In the genomic region with DNA sequence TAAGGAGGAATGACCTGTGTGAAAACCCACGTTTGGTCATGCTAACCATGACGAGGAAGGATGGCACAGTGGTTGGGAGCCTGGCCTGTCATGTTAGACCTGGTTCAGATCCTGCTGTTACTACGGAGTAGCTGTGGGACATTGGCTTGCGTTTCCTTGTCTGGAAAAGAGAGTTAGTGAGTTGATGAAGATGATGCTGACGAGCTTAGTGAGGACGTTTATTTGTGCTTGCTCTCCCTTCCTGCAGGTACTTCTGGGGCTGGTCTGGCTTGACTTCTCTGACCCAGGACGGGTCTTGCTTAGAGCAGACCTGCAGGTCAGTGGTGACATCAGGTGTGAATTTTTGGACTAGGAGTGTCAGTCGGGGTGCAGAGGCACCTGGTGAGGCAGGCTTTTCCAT, we compare ENCODE assay signal across 25 cellular contexts. TPM values are rescaled to one million over a fixed set of nuclear protein-coding genes. Genes with fewer than 3 reads are reported as not detected.
DNase-seq lines count a peak whose midpoint lies in the region; ATAC-seq, FAIRE-seq and TF ChIP-seq lines count a peak whose summit lies in the region.
"Had no signal": no experiment of that assay in that cellular context is flagged by ENCODE, and none has a peak within 500 bp of the region (broad histone marks: within the 10 kb centered on the region; RNA-seq: fewer than 3 reads in every experiment).

No MANE protein-coding gene starts in this region.

- no peak overlapping the region for H3K14ac ChIP-seq in H9 (ENCODE audit: insufficient read depth, low read length)

- no peak overlapping the region for H3K18ac ChIP-seq in H9 (ENCODE audit: insufficient read length, low read depth, low read length)

- no peak for TF ChIP-seq CTCF in CD4-positive, alpha-beta T cell (IDR thresholded peaks at IDR 0.05)
- TF ChIP-seq CTCF in astrocyte (IDR thresholded peaks at IDR 0.05; ENCODE audit: insufficient read depth, low read depth, low read length): no peak
- no peak for TF ChIP-seq CTCF in H9 (conservative IDR thresholded peaks at IDR 0.05)

- POLR2A ChIA-PET in CD4-positive, alpha-beta T cell (lab: Charles Lee): interaction anchor here (0.8 kb wide), 1 partner anchor 15 kb away, joined by 4 read pairs; the partner anchor contains the start of gene GALNT2
- POLR2A ChIA-PET in CD8-positive, alpha-beta memory T cell (lab: Charles Lee): no interaction called here

- no peak overlapping the region for H3K4me3 ChIP-seq in CD8-positive, alpha-beta memory T cell (ENCODE audit: low read length)
- no peak overlapping the region for H3K4me3 ChIP-seq in astrocyte (ENCODE audit: insufficient read depth, low read depth, low read length)
- H3K4me3 ChIP-seq: ovary, tibial artery had no signal

- H3K9ac ChIP-seq in astrocyte (ENCODE audit: low read length) (no peak overlapping the region), H9 (ENCODE audit: extremely low read depth, insufficient read length, low read length) (no peak overlapping the region)

- no peak for ATAC-seq in CD4-positive, alpha-beta T cell (ENCODE audit: poor library complexity)
- ATAC-seq in naive B cell (ENCODE audit: low read depth in 2 of 2) (no peak), GM19467 (IDR thresholded peaks at IDR 0.05; ENCODE audit: unreplicated experiment) (no peak)
- ATAC-seq: Right ventricle myocardium inferior; stimulated activated naive CD8-positive, alpha-beta T cell treated with anti-CD3 and anti-CD28 coated beads, Interleukin-15, amount 100 ng/mL, for 72 hours had no signal

- H3K36me3 ChIP-seq in CD8-positive, alpha-beta memory T cell (ENCODE audit: insufficient read depth, low read length): no peaks in the 10 kb centered on the region
- no peaks in the 10 kb centered on the region for H3K36me3 ChIP-seq in astrocyte (ENCODE audit: insufficient read depth, low read length)
- H3K36me3 ChIP-seq: ovary, tibial artery had no signal

- no peak overlapping the region for H3K4ac ChIP-seq in H9 (ENCODE audit: low read depth, low read length)

- H3K23me2 ChIP-seq in H9 (ENCODE audit: insufficient read length, low read depth, low read length, poor library complexity, severe bottlenecking): no peaks in the 10 kb centered on the region

- H4K8ac ChIP-seq in H9 (replicated peaks; ENCODE audit: insufficient read length, low read depth, low read length): no peak overlapping the region

- no peak overlapping the region for H4K5ac ChIP-seq in H9 (ENCODE audit: insufficient read length, low read depth, low read length)

- H3T11ph ChIP-seq in H9 (ENCODE audit: low read length): no peak overlapping the region

- CTCF ChIA-PET in CD4-positive, alpha-beta T cell (lab: Charles Lee): no interaction called here
- CTCF ChIA-PET in CD8-positive, alpha-beta memory T cell (lab: Charles Lee): no interaction called here

- H3K36me3 Mint-ChIP-seq in CD4-positive, alpha-beta T cell (ENCODE audit: low read depth): no peaks in the 10 kb centered on the region
- peaks cover 1 to 15% (median 3%) of the 10 kb centered on the region in 3 donors for H3K36me3 Mint-ChIP-seq in CD8-positive, alpha-beta memory T cell
- peaks cover 34% of the 10 kb centered on the region for H3K36me3 Mint-ChIP-seq in astrocyte (ENCODE audit: low read depth, unreplicated experiment)
- H3K36me3 Mint-ChIP-seq in naive B cell: peaks cover 0 to 17% of the 10 kb centered on the region in 2 donors
- H3K36me3 Mint-ChIP-seq in H9 (ENCODE audit: insufficient read depth in 1 of 3, low read depth in 3 of 3): peaks cover 12 to 18% (median 14%) of the 10 kb centered on the region in 3 experiments

- H3K4me1 Mint-ChIP-seq in CD4-positive, alpha-beta T cell (ENCODE audit: low read depth): peaks cover 56% of the 10 kb centered on the region
- H3K4me1 Mint-ChIP-seq in CD8-positive, alpha-beta memory T cell: peaks cover 38 to 88% (median 58%) of the 10 kb centered on the region in 3 donors
- H3K4me1 Mint-ChIP-seq in astrocyte (ENCODE audit: low read depth, unreplicated experiment): peaks cover 91% of the 10 kb centered on the region
- H3K4me1 Mint-ChIP-seq in naive B cell: peaks cover 50 to 60% (median 52%) of the 10 kb centered on the region in 3 donors
- H3K4me1 Mint-ChIP-seq in H9: peaks cover 44 to 45% of the 10 kb centered on the region in 2 experiments

- FAIRE-seq in astrocyte (lab: Jason Lieb, UNC) (no peak), GM19239 (lab: Jason Lieb, UNC) (no peak)

- no peak overlapping the region for H2BK12ac ChIP-seq in H9 (ENCODE audit: insufficient read length, low read depth, low read length)

- H3K79me1 ChIP-seq in H9 (ENCODE audit: insufficient read depth, low read depth, low read length, poor library complexity, severe bottlenecking): peaks cover 17% of the 10 kb centered on the region

- H3K79me2 ChIP-seq in astrocyte (ENCODE audit: insufficient read depth, low read length): peaks cover 96% of the 10 kb centered on the region
- H3K79me2 ChIP-seq in H9 (ENCODE audit: insufficient read depth, low read length): peaks cover 22% of the 10 kb centered on the region; the same call in 1 of the 2 replicates

- no peak overlapping the region for H2BK120ac ChIP-seq in H9 (ENCODE audit: low read depth, low read length, poor library complexity, severe bottlenecking)

- no peak overlapping the region for H2AK5ac ChIP-seq in H9 (ENCODE audit: insufficient read length, low read length)

- no CpG with 5 or more reads among the region's 8 CpGs for WGBS in H9 (ENCODE audit: extremely low coverage, insufficient read length, low lambda C conversion rate)

- no peaks in the 10 kb centered on the region for H3K9me3 Mint-ChIP-seq in CD4-positive, alpha-beta T cell
- H3K9me3 Mint-ChIP-seq in CD8-positive, alpha-beta memory T cell: no peaks in the 10 kb centered on the region
- H3K9me3 Mint-ChIP-seq in astrocyte (ENCODE audit: unreplicated experiment) (peaks cover 10% of the 10 kb centered on the region), naive B cell (peaks cover 0 to 10% (median 5%) of the 10 kb centered on the region in 7 donors), H9 (peaks cover 10 to 14% of the 10 kb centered on the region in 2 experiments)

- H3K27ac ChIP-seq in CD4-positive, alpha-beta T cell (ENCODE audit: low read depth, low read length): no peak overlapping the region
- no peak overlapping the region for H3K27ac ChIP-seq in CD8-positive, alpha-beta memory T cell (ENCODE audit: low read depth, low read length)
- H3K27ac ChIP-seq in astrocyte (ENCODE audit: low read depth, low read length): no peak overlapping the region
- no peak overlapping the region for H3K27ac ChIP-seq in H9 (ENCODE audit: insufficient read length, low read depth, low read length)
- H3K27ac ChIP-seq: ovary had no signal

- H2BK20ac ChIP-seq in H9 (ENCODE audit: low read depth, low read length, poor library complexity, severe bottlenecking): no peak overlapping the region

- H3K23ac ChIP-seq in H9 (ENCODE audit: insufficient read length, low read depth, low read length): no peak overlapping the region

- no peak overlapping the region for H4K91ac ChIP-seq in H9 (ENCODE audit: insufficient read length, low read depth, low read length)

- H3K56ac ChIP-seq in H9 (ENCODE audit: insufficient read length, low read depth, low read length): no peak overlapping the region

- no peaks in the 10 kb centered on the region for H3K9me3 ChIP-seq in CD4-positive, alpha-beta T cell (ENCODE audit: control insufficient read depth, low read length)
- no peaks in the 10 kb centered on the region for H3K9me3 ChIP-seq in CD8-positive, alpha-beta memory T cell (ENCODE audit: low read length)
- peaks cover 5% of the 10 kb centered on the region for H3K9me3 ChIP-seq in astrocyte (ENCODE audit: insufficient read depth, low read depth, low read length)
- no peaks in the 10 kb centered on the region for H3K9me3 ChIP-seq in H9 (ENCODE audit: control insufficient read depth, low read depth, low read length)
- H3K9me3 ChIP-seq: ovary, tibial artery had no signal

- intact Hi-C loops in CD4-positive, alpha-beta T cell (cut with DNase I, micrococcal nuclease): no loop called here

- H3K27ac Mint-ChIP-seq in CD4-positive, alpha-beta T cell: peak overlapping the region; percentile 49
- H3K27ac Mint-ChIP-seq in CD8-positive, alpha-beta memory T cell: peak overlapping the region in 6 of 8 donors; percentile 3 to 85 (median 47)
- H3K27ac Mint-ChIP-seq in astrocyte (ENCODE audit: unreplicated experiment): peak overlapping the region; percentile 86
- peak overlapping the region in 4 of 6 donors; percentile 50 to 90 (median 80) for H3K27ac Mint-ChIP-seq in naive B cell
- H3K27ac Mint-ChIP-seq in H9: no peak overlapping the region

- H3K27me3 ChIP-seq in CD4-positive, alpha-beta T cell (ENCODE audit: control insufficient read depth, insufficient read depth, low read length): no peaks in the 10 kb centered on the region
- H3K27me3 ChIP-seq in CD8-positive, alpha-beta memory T cell (ENCODE audit: insufficient read depth, low read length, poor library complexity, severe bottlenecking): no peaks in the 10 kb centered on the region
- H3K27me3 ChIP-seq in astrocyte (ENCODE audit: insufficient read depth, low read length): no peaks in the 10 kb centered on the region
- H3K27me3 ChIP-seq in H9 (ENCODE audit: insufficient read depth, low read length): no peaks in the 10 kb centered on the region
- H3K27me3 ChIP-seq: ovary, tibial artery had no signal

- H2BK15ac ChIP-seq in H9 (ENCODE audit: low read depth, low read length): no peak overlapping the region

- H3K4me3 Mint-ChIP-seq in CD4-positive, alpha-beta T cell: no peak overlapping the region
- peak overlapping the region in 1 of 7 donors; percentile 8 for H3K4me3 Mint-ChIP-seq in CD8-positive, alpha-beta memory T cell
- H3K4me3 Mint-ChIP-seq in astrocyte (ENCODE audit: unreplicated experiment) (peak overlapping the region; percentile 34), naive B cell (no peak overlapping the region), H9 (no peak overlapping the region)

- H3K4me2 ChIP-seq in astrocyte (ENCODE audit: low read length): no peak overlapping the region
- no peak overlapping the region for H3K4me2 ChIP-seq in H9 (ENCODE audit: insufficient read depth, insufficient read length, low read length)

- H3K4me1 ChIP-seq in CD8-positive, alpha-beta memory T cell (ENCODE audit: insufficient read depth, low read length): peaks cover 13% of the 10 kb centered on the region
- H3K4me1 ChIP-seq in astrocyte (ENCODE audit: insufficient read depth, low read length) (peaks cover 62% of the 10 kb centered on the region), H9 (ENCODE audit: insufficient read depth, low read length) (peaks cover 10% of the 10 kb centered on the region; the same call in 1 of the 2 replicates)

- H4K20me1 ChIP-seq in astrocyte (ENCODE audit: insufficient read depth, low read length) (peaks cover 11% of the 10 kb centered on the region), H9 (ENCODE audit: control insufficient read depth, insufficient read depth, insufficient read length) (peaks cover 2% of the 10 kb centered on the region)

- DNase-seq in CD4-positive, alpha-beta T cell: no peak
- DNase-seq in CD8-positive, alpha-beta memory T cell: no peak
- DNase-seq in astrocyte (ENCODE audit: low read depth) (no peak), naive B cell (no peak), CD1c-positive myeloid dendritic cell (ENCODE audit: extremely low spot score) (no peak), H9 (no peak), GM19239 (ENCODE audit: insufficient read length, low spot score) (no peak)
- DNase-seq: activated CD4-positive, CD25-positive, alpha-beta regulatory T cell; activated naive CD4-positive, alpha-beta T cell treated with anti-CD3 and anti-CD28 coated beads, Interleukin-2, amount 50 U/mL, for 16 hours; C1 segment of cervical spinal cord; left cardiac atrium; mesendoderm; NCI-H1092 treated with DMSO at 0.1 percent for 48 hours; NCI-H2029; NCI-H2227 treated with DMSO at 0.1 percent for 48 hours; NCI-H748 treated with DMSO at 0.1 percent for 48 hours; ovary; right cardiac atrium; stimulated activated CD4-positive, alpha-beta T cell treated with anti-CD3 and anti-CD28 coated beads, Interleukin-12 subunit alpha, Interleukin-12 subunit beta, amount 100 ng/mL, for 4 hours; stimulated activated CD4-positive, alpha-beta T cell treated with anti-CD3 and anti-CD28 coated beads, Interleukin-4, amount 100 ng/mL, for 24 hours; stimulated activated naive CD8-positive, alpha-beta T cell treated with anti-CD3 and anti-CD28 coated beads, Interleukin-15, amount 100 ng/mL, for 72 hours; tibial artery had no signal

- H3K27me3 Mint-ChIP-seq in CD4-positive, alpha-beta T cell: no peaks in the 10 kb centered on the region
- peaks cover 0 to 2% of the 10 kb centered on the region in 2 donors for H3K27me3 Mint-ChIP-seq in CD8-positive, alpha-beta memory T cell
- H3K27me3 Mint-ChIP-seq in astrocyte (ENCODE audit: low read depth, unreplicated experiment): no peaks in the 10 kb centered on the region
- no peaks in the 10 kb centered on the region for H3K27me3 Mint-ChIP-seq in naive B cell
- H3K27me3 Mint-ChIP-seq in H9 (ENCODE audit: low read depth): peaks cover 3% of the 10 kb centered on the region
- H3K27me3 Mint-ChIP-seq: IgD-negative memory B cell; stimulated activated naive CD8-positive, alpha-beta T cell treated with anti-CD3 and anti-CD28 coated beads, Interleukin-15, amount 100 ng/mL, for 72 hours had no signal

- H2BK5ac ChIP-seq in H9 (ENCODE audit: insufficient read length, low read length): no peak overlapping the region

- H2AFZ ChIP-seq in astrocyte (ENCODE audit: low read depth, low read length) (no peak overlapping the region), H9 (ENCODE audit: low read length) (no peak overlapping the region)

RNA-seq across cellular contexts. Expression of gene GALNT2, which starts 14.7 kb away (rescaled TPM):
- 10 to 100 TPM; 11.0 to 11.4 TPM for total RNA-seq in CD4-positive, alpha-beta T cell
- total RNA-seq in CD8-positive, alpha-beta memory T cell: 10 to 100 TPM; 65.6 to 69.0 TPM
- polyA plus RNA-seq in CD8-positive, alpha-beta memory T cell: 15.7 TPM
- total RNA-seq in astrocyte (507 and 634 TPM in 2 replicates), H9 (2021) (56.1 and 57.6 TPM in 2 replicates)
- polyA plus RNA-seq in naive B cell (ENCODE audit: low read depth in 6 of 6): 10 to 100 TPM; 15.1 to 22.4 (median 17.5) TPM

Comparison
In these comparisons a context has a peak if more than half of its experiments do, and no peak if none do; other contexts are left out.
1. H3K27ac Mint-ChIP-seq: peak in CD4-positive, alpha-beta T cell (single experiment), CD8-positive, alpha-beta memory T cell (6 of 8), astrocyte (single experiment) and naive B cell (4 of 6); none in H9 (0 of 3).